12 cellular contexts compared by ENCODE assay signal in the genomic region with DNA sequence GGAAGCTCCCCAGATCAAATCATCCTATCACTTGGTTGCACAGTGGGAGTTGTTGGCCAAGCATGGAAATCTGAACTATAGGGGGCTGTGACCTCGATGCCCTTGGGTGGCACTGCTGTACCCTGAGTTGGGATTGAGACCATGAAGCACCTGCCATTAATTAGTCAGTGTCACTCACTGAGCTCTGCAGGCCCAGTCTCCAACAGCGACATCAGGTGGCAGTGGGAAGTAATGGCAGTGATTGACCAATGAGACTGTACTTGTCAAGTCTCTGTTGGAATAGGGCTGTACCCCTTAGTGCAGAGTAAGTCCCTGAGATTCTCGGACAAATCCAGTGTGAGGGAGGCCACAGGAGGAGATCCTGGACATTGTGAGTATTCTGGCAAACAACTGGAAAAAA.
A peak's percentile ranks its signal among the peaks of the same experiment; 100 is the strongest.
DNase-seq lines count a peak whose midpoint lies in the region; ATAC-seq and TF ChIP-seq lines count a peak whose summit lies in the region.
"Had no signal": no experiment of that assay in that cellular context is flagged by ENCODE, and none has a peak within 500 bp of the region (broad histone marks: within the 10 kb centered on the region; RNA-seq: fewer than 3 reads in every experiment).

No MANE protein-coding gene starts in this region.

- TF ChIP-seq CTCF in epithelial cell of proximal tubule (conservative IDR thresholded peaks at IDR 0.05; ENCODE audit: low read depth, low read length) (peak; percentile 32), dorsolateral prefrontal cortex (IDR thresholded peaks at IDR 0.05 in 54 of 56, conservative IDR thresholded peaks at IDR 0.05 in 2 of 56; ENCODE audit: low read depth in 1 of 56, partially characterized antibody in 56 of 56) (no peak), lower lobe of right lung (IDR thresholded peaks at IDR 0.05) (no peak)

- peak; percentile 19 for DNase-seq in stimulated activated CD4-positive, alpha-beta T cell treated with anti-CD3 and anti-CD28 coated beads, Interleukin-1b, Interleukin-23, amount 100 ng/mL, for 48 hours
- DNase-seq in stimulated activated CD4-positive, alpha-beta T cell treated with anti-CD3 and anti-CD28 coated beads, Interleukin-15, amount 100 ng/mL, for 24 hours, result no peak
- peak; percentile 7 for DNase-seq in NCI-H526 treated with DMSO at 0.1 percent for 48 hours (lab: John Stamatoyannopoulos, UW)
- DNase-seq in epithelial cell of proximal tubule (ENCODE audit: low read depth), result no peak
- no peak for DNase-seq in dorsolateral prefrontal cortex
- DNase-seq in lower lobe of right lung, result no peak
- no peak for DNase-seq in activated effector memory CD4-positive, alpha-beta T cell treated with anti-CD3 and anti-CD28 coated beads, Interleukin-2, amount 50 U/mL, for 16 hours
- DNase-seq: sigmoid colon, transverse colon had no signal

- H3K36me3 ChIP-seq in lower lobe of right lung, result no peaks in the 10 kb centered on the region
- H3K36me3 ChIP-seq: sigmoid colon, transverse colon had no signal

- H3K27me3 ChIP-seq in dorsolateral prefrontal cortex, result peaks cover 0 to 23% (median 4%) of the 10 kb centered on the region in 45 donors
- peaks cover 29% of the 10 kb centered on the region for H3K27me3 ChIP-seq in lower lobe of right lung (ENCODE audit: low read depth)

- H3K4me3 ChIP-seq in epithelial cell of proximal tubule (ENCODE audit: low read depth, low read length) (no peak overlapping the region), dorsolateral prefrontal cortex (no peak overlapping the region), lower lobe of right lung (no peak overlapping the region)
- H3K4me3 ChIP-seq: sigmoid colon, transverse colon had no signal

- intact Hi-C loops in dorsolateral prefrontal cortex (cut with DNase I), result loop anchor here in 1 of 2 donors (5.0 kb wide), 1 partner anchor 92 kb away; no protein-coding TSS in a partner anchor
- intact Hi-C loops in lower lobe of right lung (cut with DNase I), result no loop called here

- no peaks in the 10 kb centered on the region for H3K9me3 ChIP-seq in lower lobe of right lung
- H3K9me3 ChIP-seq: sigmoid colon had no signal

- H3K4me1 ChIP-seq in lower lobe of right lung, result no peaks in the 10 kb centered on the region
- H3K4me1 ChIP-seq: sigmoid colon, transverse colon had no signal

- ATAC-seq in HG03159 (IDR thresholded peaks at IDR 0.05; ENCODE audit: unreplicated experiment) (no peak), lower lobe of right lung (no peak)
- ATAC-seq: Panc1 had no signal

- H3K27ac ChIP-seq in dorsolateral prefrontal cortex, result no peak overlapping the region
- no peak overlapping the region for H3K27ac ChIP-seq in lower lobe of right lung
- H3K27ac ChIP-seq: C4-2B, sigmoid colon, transverse colon had no signal

Comparison
In these comparisons a context has a peak if more than half of its experiments do, and no peak if none do; other contexts are left out.
1. DNase-seq: peak in stimulated activated CD4-positive, alpha-beta T cell treated with anti-CD3 and anti-CD28 coated beads, Interleukin-1b, Interleukin-23, amount 100 ng/mL, for 48 hours (single experiment) and NCI-H526 treated with DMSO at 0.1 percent for 48 hours (single experiment); none in stimulated activated CD4-positive, alpha-beta T cell treated with anti-CD3 and anti-CD28 coated beads, Interleukin-15, amount 100 ng/mL, for 24 hours (single experiment), epithelial cell of proximal tubule (single experiment), dorsolateral prefrontal cortex (0 of 10), lower lobe of right lung (single experiment) and activated effector memory CD4-positive, alpha-beta T cell treated with anti-CD3 and anti-CD28 coated beads, Interleukin-2, amount 50 U/mL, for 16 hours (single experiment).